Comparison of ENCODE assay signal across 9 cellular contexts in genomic region chr7:75762350-75762917, GRCh38. TPM values are rescaled to one million over a fixed set of nuclear protein-coding genes. Genes with fewer than 3 reads are reported as not detected.
DNase-seq lines count a peak whose midpoint lies in the region; ATAC-seq and TF ChIP-seq lines count a peak whose summit lies in the region.
"Had no signal": no experiment of that assay in that cellular context is flagged by ENCODE, and none has a peak within 500 bp of the region (broad histone marks: within the 10 kb centered on the region; RNA-seq: fewer than 3 reads in every experiment).

No MANE protein-coding gene starts in this region.

- no peak overlapping the region for H3K4me3 Mint-ChIP-seq in HFFc6
- H3K4me3 Mint-ChIP-seq in brain: peak overlapping the region in 1 of 5 experiments; percentile 43

- H3K27ac Mint-ChIP-seq in HFFc6 (no peak overlapping the region), brain (peak overlapping the region in 2 of 5 experiments; percentile 24 to 69)

- DNase-seq in DMS153 (lab: John Stamatoyannopoulos, UW) (peak; percentile 45), HFFc6 (peak; percentile 76), NCI-H69 (lab: John Stamatoyannopoulos, UW) (peak; percentile 75), iris pigment epithelial cell (ENCODE audit: low read depth) (peak; percentile 71), superior temporal gyrus (ENCODE audit: extremely low spot score) (peak; percentile 88)

- H3K27me3 Mint-ChIP-seq in HFFc6 (ENCODE audit: insufficient read depth) (peaks cover 2% of the 10 kb centered on the region; the same call in 1 of the 2 replicates), brain (no peaks in the 10 kb centered on the region)

- peaks cover 7% of the 10 kb centered on the region for H3K4me1 Mint-ChIP-seq in HFFc6 (ENCODE audit: low read depth)
- H3K4me1 Mint-ChIP-seq in brain: peaks cover 5% of the 10 kb centered on the region

- H3K9me3 Mint-ChIP-seq in HFFc6 (no peaks in the 10 kb centered on the region), brain (peaks cover 0 to 3% (median 0%) of the 10 kb centered on the region in 5 experiments)

- TF ChIP-seq CTCF in HFFc6 (IDR thresholded peaks at IDR 0.05): peak; percentile 84
- peak; percentile 72 to 78 for TF ChIP-seq CTCF in brain (conservative IDR thresholded peaks at IDR 0.05)

- ATAC-seq in HG03439 (IDR thresholded peaks at IDR 0.05; ENCODE audit: unreplicated experiment): no peak
- no peak for ATAC-seq in GM21619 (IDR thresholded peaks at IDR 0.05; ENCODE audit: unreplicated experiment)

- H3K36me3 Mint-ChIP-seq in HFFc6 (ENCODE audit: low read depth) (no peaks in the 10 kb centered on the region), brain (no peaks in the 10 kb centered on the region)

RNA-seq across cellular contexts. Expression of gene CCL26, which starts 9.6 kb away (rescaled TPM):
- 1 to 10 TPM; 2.9 to 6.3 (median 4.4) TPM for total RNA-seq in HFFc6 (2021; fragmentation: NEBNext Ultra II Directional; extraction: Animal tissue kit (Norgen Biotek cat#: 25700))
- not detected for polyA plus RNA-seq in brain (ENCODE audit: insufficient read depth, low read depth, low replicate concordance)
- total RNA-seq: SJCRH30 had no signal

RNA-seq across cellular contexts. Expression of gene HIP1, which starts 23.7 kb away (rescaled TPM):
- total RNA-seq in HFFc6 (2021; fragmentation: NEBNext Ultra II Directional; extraction: Animal tissue kit (Norgen Biotek cat#: 25700)): 10 to 100 TPM; 15.1 to 32.2 (median 28.7) TPM
- 36.3 TPM for polyA plus RNA-seq in brain (ENCODE audit: insufficient read depth, low read depth, low replicate concordance)

RNA-seq across cellular contexts. Expression of gene CCL24, which starts 51.2 kb away (rescaled TPM):
- not detected for total RNA-seq in HFFc6 (2021; fragmentation: NEBNext Ultra II Directional; extraction: Animal tissue kit (Norgen Biotek cat#: 25700))
- polyA plus RNA-seq in brain (ENCODE audit: insufficient read depth, low read depth, low replicate concordance): 1.4 TPM
- total RNA-seq: SJCRH30 had no signal
